In genomic region chr17:51608251-51608933, GRCh38 we compare ENCODE assay signal across 14 cellular contexts.
"Had no signal": no experiment of that assay in that cellular context is flagged by ENCODE, and none has a peak within 500 bp of the region (broad histone marks: within the 10 kb centered on the region; RNA-seq: fewer than 3 reads in every experiment).

No MANE protein-coding gene starts in this region.

- H3K4me1 ChIP-seq: colonic mucosa, pancreas, tibial artery, upper lobe of left lung, uterus had no signal

- H3K4me3 ChIP-seq: colonic mucosa, pancreas, tibial artery, upper lobe of left lung, uterus had no signal

- H3K36me3 ChIP-seq: colonic mucosa, pancreas, tibial artery, upper lobe of left lung, uterus had no signal

- FAIRE-seq: frontal cortex, pancreas had no signal

- H3K27me3 ChIP-seq: colonic mucosa, pancreas, tibial artery, upper lobe of left lung, uterus had no signal

- H3K27ac ChIP-seq: colonic mucosa, pancreas, tibial artery, upper lobe of left lung, uterus had no signal

- DNase-seq: colonic mucosa; dermis blood vessel endothelial cell; effector CD4-positive, alpha-beta T cell; mammary epithelial cell; natural killer cell; occipital lobe; pancreas; right cardiac atrium; stimulated activated CD4-positive, alpha-beta T cell treated with anti-CD3 and anti-CD28 coated beads, Interleukin-1b, Interleukin-23, amount 100 ng/mL, for 48 hours; stimulated activated CD4-positive, alpha-beta T cell treated with anti-CD3 and anti-CD28 coated beads, Interleukin-4, amount 100 ng/mL, for 24 hours; tibial artery; upper lobe of left lung; uterus had no signal

- H3K9me3 ChIP-seq: colonic mucosa, pancreas, tibial artery, upper lobe of left lung, uterus had no signal
